ENCODE assay signal across 25 cellular contexts in the genomic region with DNA sequence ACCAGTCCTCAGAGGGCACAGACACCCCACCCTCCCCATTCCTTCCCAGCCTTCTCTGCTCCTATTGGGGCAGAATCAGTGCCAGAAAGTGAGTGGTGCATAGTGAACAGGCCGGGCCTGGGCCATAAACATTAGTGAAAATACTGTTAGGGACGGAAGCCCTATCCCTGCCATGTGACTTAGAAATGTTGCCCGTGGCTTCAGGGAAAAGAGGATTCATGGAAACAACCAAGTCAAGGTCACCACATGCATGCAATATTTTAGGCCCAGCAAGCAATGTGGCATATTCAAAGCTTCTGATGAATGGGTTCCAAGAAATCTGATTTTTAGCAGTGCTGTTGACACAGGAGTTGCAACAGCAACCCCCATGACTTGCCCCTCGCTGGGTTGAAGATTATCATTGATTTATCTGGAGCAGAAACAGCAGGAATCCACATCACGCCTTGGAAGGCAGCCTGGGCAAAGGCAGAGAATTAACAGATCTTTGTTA. TPM values are rescaled to one million over a fixed set of nuclear protein-coding genes. Genes with fewer than 3 reads are reported as not detected.
A peak's percentile ranks its signal among the peaks of the same experiment; 100 is the strongest.
DNase-seq lines count a peak whose midpoint lies in the region; ATAC-seq, FAIRE-seq and TF ChIP-seq lines count a peak whose summit lies in the region.
"Had no signal": no experiment of that assay in that cellular context is flagged by ENCODE, and none has a peak within 500 bp of the region (broad histone marks: within the 10 kb centered on the region; RNA-seq: fewer than 3 reads in every experiment).

No MANE protein-coding gene starts in this region.

- no peak overlapping the region for H3K27ac Mint-ChIP-seq in activated CD8-positive, alpha-beta memory T cell treated with anti-CD3 and anti-CD28 coated beads, Interleukin-2, amount 10 ng/mL, durations not matched to agents 7 days and 5 days
- H3K27ac Mint-ChIP-seq: activated T-helper 2 cell treated with anti-CD3 and anti-CD28 coated beads, Interferon-gamma antibody, Interleukin-2, Interleukin-4, amounts not matched to agents 10 μg/mL and 5 μg/mL and 100 μg/mL, durations not matched to agents 14 hours and 24 hours and 36 hours had no signal

- TF ChIP-seq RAD21 in HepG2 (CRISPR knock-in tag; IDR thresholded peaks at IDR 0.05), result no peak

- H3K9ac ChIP-seq in HepG2 (ENCODE audit: insufficient read depth, low read depth, low read length) (no peak overlapping the region), stomach smooth muscle (ENCODE audit: low read length in 2 of 2) (no peak overlapping the region)

- H3K9me3 ChIP-seq in HepG2 (ENCODE audit: low read length), result no peaks in the 10 kb centered on the region
- H3K9me3 ChIP-seq in stomach smooth muscle (ENCODE audit: control insufficient read depth in 2 of 2, low read length in 2 of 2), result no peaks in the 10 kb centered on the region
- H3K9me3 ChIP-seq: colonic mucosa, Peyer's patch, prostate gland, tibial artery had no signal

- no peak for TF ChIP-seq EP300 in HepG2 (IDR thresholded peaks at IDR 0.05; ENCODE audit: low read depth in 2 of 2, low read length in 2 of 2)
- no peak for TF ChIP-seq EP300 in HepG2 (CRISPR knock-in tag; IDR thresholded peaks at IDR 0.05; ENCODE audit: borderline replicate concordance)

- ATAC-seq in HepG2, result no peak
- no peak for ATAC-seq in activated CD8-positive, alpha-beta memory T cell treated with anti-CD3 and anti-CD28 coated beads, Interleukin-2, amount 10 ng/mL, durations not matched to agents 7 days and 5 days
- no peak for ATAC-seq in GM19324 (IDR thresholded peaks at IDR 0.05; ENCODE audit: low FRiP score, unreplicated experiment)
- no peak for ATAC-seq in HG03025 (IDR thresholded peaks at IDR 0.05; ENCODE audit: low FRiP score, unreplicated experiment)

- no peak for TF ChIP-seq CTCF in HepG2 (CRISPR knock-in tag; IDR thresholded peaks at IDR 0.05)

- no peaks in the 10 kb centered on the region for H3K9me3 Mint-ChIP-seq in activated CD8-positive, alpha-beta memory T cell treated with anti-CD3 and anti-CD28 coated beads, Interleukin-2, amount 10 ng/mL, durations not matched to agents 7 days and 5 days (ENCODE audit: low read depth)
- H3K9me3 Mint-ChIP-seq: activated T-helper 2 cell treated with anti-CD3 and anti-CD28 coated beads, Interferon-gamma antibody, Interleukin-2, Interleukin-4, amounts not matched to agents 10 μg/mL and 5 μg/mL and 100 μg/mL, durations not matched to agents 14 hours and 24 hours and 36 hours had no signal

- no TSS peak for BruUV-seq in HepG2 (replicated peaks; lab: Mats Ljungman, UMichigan)

- WGBS in HepG2 (ENCODE audit: low lambda C conversion rate), result 61% methylated on average over 5 of the region's 5 CpGs

- no peaks in the 10 kb centered on the region for H3K36me3 ChIP-seq in HepG2 (replicated peaks in 1 of 2; ENCODE audit: control insufficient read depth in 1 of 2, insufficient read depth in 2 of 2, low read length in 2 of 2)
- no peaks in the 10 kb centered on the region for H3K36me3 ChIP-seq in stomach smooth muscle (ENCODE audit: control insufficient read depth in 2 of 2, insufficient read depth in 2 of 2, low read length in 2 of 2)
- H3K36me3 ChIP-seq: colonic mucosa, Peyer's patch, prostate gland, tibial artery had no signal

- POLR2A ChIA-PET in HepG2 (lab: Yijun Ruan, JAX), result no interaction called here

- DNase-seq in NCI-H1417 (lab: John Stamatoyannopoulos, UW) (peak in 2 of 3 experiments; percentile 49 to 79), NCI-H1417 treated with DMSO at 0.1 percent for 48 hours (lab: John Stamatoyannopoulos, UW) (no peak), OCI-M1 (lab: John Stamatoyannopoulos, UW) (peak; percentile 55), HepG2 (ENCODE audit: low spot score) (no peak)
- DNase-seq in activated CD8-positive, alpha-beta memory T cell treated with anti-CD3 and anti-CD28 coated beads, Interleukin-2, amount 10 ng/mL, durations not matched to agents 7 days and 5 days, result no peak
- DNase-seq: activated CD4-positive, alpha-beta T cell treated with anti-CD3 and anti-CD28 coated beads, Interleukin-2, amount 50 U/mL, for 1 hour; activated CD8-positive, alpha-beta memory T cell treated with anti-CD3 and anti-CD28 coated beads, Interleukin-2, amount 50 U/mL, for 4 hours; AML-193; colonic mucosa; DMS79 treated with DMSO at 0.1 percent for 48 hours; NCI-H2107; NCI-H510A; Peyer's patch; stimulated activated CD4-positive, alpha-beta T cell treated with anti-CD3 and anti-CD28 coated beads, Interleukin-2, amount 100 ng/mL, for 48 hours; stimulated activated naive CD4-positive, alpha-beta T cell; T-helper 2 cell; tibial artery had no signal

- H3K4me3 ChIP-seq in HepG2 (replicated peaks in 1 of 3; ENCODE audit: insufficient read depth in 1 of 3, low read depth in 2 of 3, low read length in 3 of 3) (no peak overlapping the region), stomach smooth muscle (ENCODE audit: low read length in 2 of 2) (no peak overlapping the region)
- H3K4me3 ChIP-seq: colonic mucosa, Peyer's patch, prostate gland, smooth muscle cell, tibial artery had no signal

- H3K27ac ChIP-seq in HepG2 (ENCODE audit: extremely low read length, insufficient read depth, low read length) (no peak overlapping the region), stomach smooth muscle (ENCODE audit: low read length) (peak overlapping the region; percentile 55)
- H3K27ac ChIP-seq: 22Rv1, colonic mucosa, prostate gland, tibial artery, VCaP had no signal

- H2AFZ ChIP-seq in HepG2 (ENCODE audit: low read length), result no peak overlapping the region

- H3K4me2 ChIP-seq in HepG2 (ENCODE audit: low read depth, low read length), result no peak overlapping the region
- H3K4me2 ChIP-seq: smooth muscle cell had no signal

- no peak for FAIRE-seq in HepG2 (lab: Jason Lieb, UNC)

- intact Hi-C loops in HepG2 (cut with micrococcal nuclease; ENCODE audit: unreplicated experiment), result no loop called here

- H3K27me3 Mint-ChIP-seq in activated CD8-positive, alpha-beta memory T cell treated with anti-CD3 and anti-CD28 coated beads, Interleukin-2, amount 10 ng/mL, durations not matched to agents 7 days and 5 days, result no peaks in the 10 kb centered on the region

- TF ChIP-seq POLR2A in HepG2 (IDR thresholded peaks at IDR 0.05; ENCODE audit: insufficient read depth in 1 of 2, low read depth in 2 of 2, low read length in 2 of 2), result no peak

- no peaks in the 10 kb centered on the region for H3K36me3 Mint-ChIP-seq in activated CD8-positive, alpha-beta memory T cell treated with anti-CD3 and anti-CD28 coated beads, Interleukin-2, amount 10 ng/mL, durations not matched to agents 7 days and 5 days

- no peaks in the 10 kb centered on the region for H3K79me2 ChIP-seq in HepG2 (ENCODE audit: insufficient read depth, low read length)

- H3K4me1 ChIP-seq in HepG2 (ENCODE audit: insufficient read depth, low read length), result peaks cover 56% of the 10 kb centered on the region
- peaks cover 15% of the 10 kb centered on the region for H3K4me1 ChIP-seq in stomach smooth muscle (ENCODE audit: control insufficient read depth, insufficient read depth, low read length)
- H3K4me1 ChIP-seq: colonic mucosa, prostate gland, tibial artery had no signal

- in situ Hi-C loops in HepG2 (cut with HindIII; ENCODE audit: extremely low pct_ligation_motif_present, low pct_unique_long_range_greater_than_20kb), result no loop called here

- peaks cover 36% of the 10 kb centered on the region for H3K4me1 Mint-ChIP-seq in activated CD8-positive, alpha-beta memory T cell treated with anti-CD3 and anti-CD28 coated beads, Interleukin-2, amount 10 ng/mL, durations not matched to agents 7 days and 5 days

- no peak overlapping the region for H3K4me3 Mint-ChIP-seq in activated CD8-positive, alpha-beta memory T cell treated with anti-CD3 and anti-CD28 coated beads, Interleukin-2, amount 10 ng/mL, durations not matched to agents 7 days and 5 days

- no peaks in the 10 kb centered on the region for H3K27me3 ChIP-seq in HepG2 (ENCODE audit: control insufficient read depth in 1 of 2, insufficient read depth in 2 of 2, low read length in 2 of 2)
- no peaks in the 10 kb centered on the region for H3K27me3 ChIP-seq in stomach smooth muscle (ENCODE audit: control insufficient read depth in 1 of 2, insufficient read depth in 2 of 2, low read length in 2 of 2)
- H3K27me3 ChIP-seq: colonic mucosa, Peyer's patch, tibial artery had no signal

- H4K20me1 ChIP-seq in HepG2 (ENCODE audit: insufficient read depth, low read length), result no peaks in the 10 kb centered on the region

- CTCF ChIA-PET in HepG2 (lab: Yijun Ruan, JAX; ENCODE audit: low intra/inter-chr PET ratio, low total read pairs), result no interaction called here
- CTCF ChIA-PET in activated CD8-positive, alpha-beta memory T cell treated with anti-CD3 and anti-CD28 coated beads, Interleukin-2, amount 10 ng/mL, durations not matched to agents 7 days and 5 days (lab: Charles Lee), result no interaction called here

TF ChIP-seq in HepG2, 621 proteins besides CTCF, POLR2A, EP300 and RAD21:
- TF ChIP-seq FOXA1 (IDR thresholded peaks at IDR 0.05) (no peak), FOXA1 (CRISPR knock-in tag; IDR thresholded peaks at IDR 0.05) (0 out of 2 replicates have a peak, but pooled peaks have one; percentile 3), NFIC (IDR thresholded peaks at IDR 0.05; ENCODE audit: low read length) (no peak)

RNA-seq across cellular contexts. Expression of gene CCNL1, which starts 52.3 kb away (rescaled TPM):
- total RNA-seq in HepG2 (2016; rRNA removed; fragmentation: Illumina TruSeq; extraction: Trizol), result 23.5 and 151 TPM in 2 replicates
- 18.9 and 19.9 TPM in 2 replicates for total RNA-seq in HepG2 (2016; cell fraction: cytosol; rRNA removed; fragmentation: Illumina TruSeq; extraction: Trizol; ENCODE audit: low read depth)
- total RNA-seq in HepG2 (2016; cell fraction: insoluble cytoplasmic fraction; rRNA removed; fragmentation: Illumina TruSeq; extraction: Trizol), result 22.0 and 151 TPM in 2 replicates
- total RNA-seq in HepG2 (2016; cell fraction: membrane; rRNA removed; fragmentation: Illumina TruSeq; extraction: Trizol), result 19.5 and 22.9 TPM in 2 replicates
- total RNA-seq in HepG2 (2016; cell fraction: nucleus; rRNA removed; fragmentation: Illumina TruSeq; extraction: Trizol), result 552 TPM in 2 replicates
- 303 and 309 TPM in 2 replicates for polyA plus RNA-seq in HepG2 (2011; rRNA removed)
- polyA plus RNA-seq in HepG2 (2011; cell fraction: cytosol; rRNA removed), result 35.9 and 39.3 TPM in 2 replicates
- 1,033 and 1,155 TPM in 2 replicates for polyA plus RNA-seq in HepG2 (2011; cell fraction: nucleus; rRNA removed)
- 118 and 121 TPM in 2 replicates for polyA plus RNA-seq in HepG2 (2012)
- 4.9 and 6.1 TPM in 2 replicates for polyA plus RNA-seq in HepG2 (2016; cell fraction: cytosol; fragmentation: Illumina TruSeq; extraction: Trizol; ENCODE audit: low read depth)
- polyA plus RNA-seq in HepG2 (2016; cell fraction: insoluble cytoplasmic fraction; fragmentation: Illumina TruSeq; extraction: Trizol; ENCODE audit: low read depth), result 26.1 and 28.4 TPM in 2 replicates
- 6.6 and 9.0 TPM in 2 replicates for polyA plus RNA-seq in HepG2 (2016; cell fraction: membrane; fragmentation: Illumina TruSeq; extraction: Trizol; ENCODE audit: low read depth)
- polyA plus RNA-seq in HepG2 (2016; cell fraction: nucleus; fragmentation: Illumina TruSeq; extraction: Trizol; ENCODE audit: insufficient read depth, low read depth), result 607 and 612 TPM in 2 replicates
- polyA minus RNA-seq in HepG2 (2011; rRNA and poly(A)+ RNA removed; ENCODE audit: low replicate concordance), result 138 and 193 TPM in 2 replicates
- 30.6 and 49.5 TPM in 2 replicates for polyA minus RNA-seq in HepG2 (2011; cell fraction: cytosol; rRNA and poly(A)+ RNA removed)
- 1,410 and 1,557 TPM in 2 replicates for polyA minus RNA-seq in HepG2 (2011; cell fraction: nucleus; rRNA and poly(A)+ RNA removed)
- total RNA-seq in activated CD8-positive, alpha-beta memory T cell treated with anti-CD3 and anti-CD28 coated beads, Interleukin-2, amount 10 ng/mL, durations not matched to agents 7 days and 5 days, result 100 to 1,000 TPM; 166 to 254 TPM

Comparison
In these comparisons a context has a peak if more than half of its experiments do, and no peak if none do; other contexts are left out.
1. DNase-seq: peak in NCI-H1417 (2 of 3) and OCI-M1 (single experiment); none in NCI-H1417 treated with DMSO at 0.1 percent for 48 hours (single experiment), HepG2 (single experiment) and activated CD8-positive, alpha-beta memory T cell treated with anti-CD3 and anti-CD28 coated beads, Interleukin-2, amount 10 ng/mL, durations not matched to agents 7 days and 5 days (single experiment).